Comparison of ENCODE assay signal across 2 cellular contexts in the genomic region with DNA sequence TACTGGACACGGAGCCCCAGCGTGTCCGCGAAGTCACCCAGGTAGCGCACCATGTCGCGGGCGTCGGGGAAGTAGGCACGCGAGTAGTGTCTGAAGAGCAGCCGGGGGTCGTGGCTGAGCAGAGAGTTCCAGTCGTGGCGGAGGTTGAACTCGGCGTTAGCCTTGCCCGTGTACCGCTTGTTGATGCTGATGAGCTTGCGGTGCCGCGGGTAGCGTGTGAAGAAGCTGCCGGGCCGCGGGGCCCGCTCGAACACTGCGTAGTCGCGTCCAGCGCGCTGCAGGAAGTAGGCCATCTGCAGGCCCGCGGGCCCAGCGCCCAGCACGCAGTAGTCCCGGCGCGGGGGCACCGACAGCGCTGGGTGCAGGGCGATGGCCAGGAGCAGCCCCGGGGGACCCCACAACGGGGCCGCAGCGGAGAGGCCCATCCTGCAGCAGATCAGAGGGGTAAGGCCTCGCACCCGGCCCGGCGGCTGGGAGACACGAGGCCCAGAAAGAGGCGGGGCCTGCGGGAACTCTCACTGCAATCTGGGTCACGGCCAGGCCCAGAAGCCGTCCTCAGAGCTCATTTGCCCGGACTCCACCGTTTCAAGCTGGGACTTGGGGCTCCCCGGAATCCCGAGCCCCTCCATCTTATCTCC.
TF ChIP-seq lines count a peak whose summit lies in the region.

No MANE protein-coding gene starts in this region.

TF ChIP-seq in GM12878, 131 proteins besides CTCF, POLR2A, EP300 and RAD21:
- no peak for TF ChIP-seq WRNIP1 (IDR thresholded peaks at IDR 0.05; ENCODE audit: borderline replicate concordance, low read depth, low read length)
- TF ChIP-seq POU2F2 (IDR thresholded peaks at IDR 0.05; ENCODE audit: borderline replicate concordance, low read depth, low read length): no peak
TF ChIP-seq in GM12878: peak in this region for 0.

TF ChIP-seq in liver, 16 proteins besides CTCF, POLR2A, EP300 and RAD21:
- TF ChIP-seq YY1 (IDR thresholded peaks at IDR 0.05) (no peak), GABPA (IDR thresholded peaks at IDR 0.05 in 1 of 2, conservative IDR thresholded peaks at IDR 0.05 in 1 of 2) (no peak)
- TF ChIP-seq, protein P1, sequence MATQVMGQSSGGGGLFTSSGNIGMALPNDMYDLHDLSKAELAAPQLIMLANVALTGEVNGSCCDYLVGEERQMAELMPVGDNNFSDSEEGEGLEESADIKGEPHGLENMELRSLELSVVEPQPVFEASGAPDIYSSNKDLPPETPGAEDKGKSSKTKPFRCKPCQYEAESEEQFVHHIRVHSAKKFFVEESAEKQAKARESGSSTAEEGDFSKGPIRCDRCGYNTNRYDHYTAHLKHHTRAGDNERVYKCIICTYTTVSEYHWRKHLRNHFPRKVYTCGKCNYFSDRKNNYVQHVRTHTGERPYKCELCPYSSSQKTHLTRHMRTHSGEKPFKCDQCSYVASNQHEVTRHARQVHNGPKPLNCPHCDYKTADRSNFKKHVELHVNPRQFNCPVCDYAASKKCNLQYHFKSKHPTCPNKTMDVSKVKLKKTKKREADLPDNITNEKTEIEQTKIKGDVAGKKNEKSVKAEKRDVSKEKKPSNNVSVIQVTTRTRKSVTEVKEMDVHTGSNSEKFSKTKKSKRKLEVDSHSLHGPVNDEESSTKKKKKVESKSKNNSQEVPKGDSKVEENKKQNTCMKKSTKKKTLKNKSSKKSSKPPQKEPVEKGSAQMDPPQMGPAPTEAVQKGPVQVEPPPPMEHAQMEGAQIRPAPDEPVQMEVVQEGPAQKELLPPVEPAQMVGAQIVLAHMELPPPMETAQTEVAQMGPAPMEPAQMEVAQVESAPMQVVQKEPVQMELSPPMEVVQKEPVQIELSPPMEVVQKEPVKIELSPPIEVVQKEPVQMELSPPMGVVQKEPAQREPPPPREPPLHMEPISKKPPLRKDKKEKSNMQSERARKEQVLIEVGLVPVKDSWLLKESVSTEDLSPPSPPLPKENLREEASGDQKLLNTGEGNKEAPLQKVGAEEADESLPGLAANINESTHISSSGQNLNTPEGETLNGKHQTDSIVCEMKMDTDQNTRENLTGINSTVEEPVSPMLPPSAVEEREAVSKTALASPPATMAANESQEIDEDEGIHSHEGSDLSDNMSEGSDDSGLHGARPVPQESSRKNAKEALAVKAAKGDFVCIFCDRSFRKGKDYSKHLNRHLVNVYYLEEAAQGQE (IDR thresholded peaks at IDR 0.05): no peak
- TF ChIP-seq, protein P2, sequence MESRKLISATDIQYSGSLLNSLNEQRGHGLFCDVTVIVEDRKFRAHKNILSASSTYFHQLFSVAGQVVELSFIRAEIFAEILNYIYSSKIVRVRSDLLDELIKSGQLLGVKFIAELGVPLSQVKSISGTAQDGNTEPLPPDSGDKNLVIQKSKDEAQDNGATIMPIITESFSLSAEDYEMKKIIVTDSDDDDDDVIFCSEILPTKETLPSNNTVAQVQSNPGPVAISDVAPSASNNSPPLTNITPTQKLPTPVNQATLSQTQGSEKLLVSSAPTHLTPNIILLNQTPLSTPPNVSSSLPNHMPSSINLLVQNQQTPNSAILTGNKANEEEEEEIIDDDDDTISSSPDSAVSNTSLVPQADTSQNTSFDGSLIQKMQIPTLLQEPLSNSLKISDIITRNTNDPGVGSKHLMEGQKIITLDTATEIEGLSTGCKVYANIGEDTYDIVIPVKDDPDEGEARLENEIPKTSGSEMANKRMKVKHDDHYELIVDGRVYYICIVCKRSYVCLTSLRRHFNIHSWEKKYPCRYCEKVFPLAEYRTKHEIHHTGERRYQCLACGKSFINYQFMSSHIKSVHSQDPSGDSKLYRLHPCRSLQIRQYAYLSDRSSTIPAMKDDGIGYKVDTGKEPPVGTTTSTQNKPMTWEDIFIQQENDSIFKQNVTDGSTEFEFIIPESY (IDR thresholded peaks at IDR 0.05): no peak
